14 cellular contexts compared by ENCODE assay signal in the genomic region with DNA sequence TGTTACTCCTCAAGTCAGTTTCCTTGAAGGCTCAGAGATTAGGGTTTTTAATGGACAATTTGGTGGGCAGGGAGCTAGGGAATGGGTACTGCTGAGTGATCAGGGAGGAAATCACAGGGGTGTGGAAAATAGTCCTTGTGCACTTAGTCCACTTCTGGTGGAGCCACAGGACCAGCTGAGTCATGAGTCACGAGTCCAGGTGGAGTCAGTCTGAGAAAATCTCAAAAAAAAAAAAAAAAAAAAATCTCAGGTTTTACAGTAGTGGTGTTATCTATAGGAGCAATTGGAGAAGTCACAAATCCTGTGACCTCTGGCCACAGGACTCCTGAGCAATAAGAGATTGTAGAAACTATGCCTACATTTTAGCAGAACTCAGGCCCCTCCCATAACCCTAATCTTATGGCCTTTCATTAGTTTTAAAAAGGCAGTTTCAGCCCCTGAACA. TPM values are rescaled to one million over a fixed set of nuclear protein-coding genes. Genes with fewer than 3 reads are reported as not detected.
DNase-seq lines count a peak whose midpoint lies in the region; ATAC-seq, FAIRE-seq and TF ChIP-seq lines count a peak whose summit lies in the region.
"Had no signal": no experiment of that assay in that cellular context is flagged by ENCODE, and none has a peak within 500 bp of the region (broad histone marks: within the 10 kb centered on the region; RNA-seq: fewer than 3 reads in every experiment).

No MANE protein-coding gene starts in this region.

- no peaks in the 10 kb centered on the region for H3K27me3 Mint-ChIP-seq in CD4-positive, alpha-beta memory T cell

- H3K27me3 ChIP-seq in bronchial epithelial cell (ENCODE audit: control insufficient read depth, insufficient read depth, low read length) = no peaks in the 10 kb centered on the region
- no peaks in the 10 kb centered on the region for H3K27me3 ChIP-seq in CD4-positive, alpha-beta memory T cell (ENCODE audit: insufficient read depth, low read length)
- H3K27me3 ChIP-seq: neural progenitor cell had no signal

- H3K4me1 Mint-ChIP-seq in CD4-positive, alpha-beta memory T cell = peaks cover 9 to 24% (median 17%) of the 10 kb centered on the region in 4 donors

- H3K27ac Mint-ChIP-seq in CD4-positive, alpha-beta memory T cell = peak overlapping the region in 1 of 7 donors; percentile 35
- H3K27ac Mint-ChIP-seq: neural progenitor cell; T-helper 1 cell treated with Interleukin-12 subunit alpha and Interleukin-12 subunit beta and Interleukin-4 antibody, amounts not matched to agents 30 μg/mL and 1 μg/mL, for 36 hours had no signal

- CTCF ChIA-PET in CD4-positive, alpha-beta memory T cell (lab: Charles Lee; ENCODE audit: partially characterized antibody) = no interaction called here

- H3K9me3 ChIP-seq in CD4-positive, alpha-beta memory T cell (ENCODE audit: control insufficient read depth in 1 of 2, low read length in 2 of 2) = no peaks in the 10 kb centered on the region

- intact Hi-C loops in CD4-positive, alpha-beta memory T cell (cut with micrococcal nuclease) = no loop called here

- no peaks in the 10 kb centered on the region for H3K36me3 ChIP-seq in bronchial epithelial cell (ENCODE audit: control insufficient read depth, insufficient read depth, low read length)
- no peaks in the 10 kb centered on the region for H3K36me3 ChIP-seq in CD4-positive, alpha-beta memory T cell (ENCODE audit: insufficient read depth, low read length)
- H3K36me3 ChIP-seq: neural progenitor cell had no signal

- no peak for TF ChIP-seq CTCF in bronchial epithelial cell (IDR thresholded peaks at IDR 0.05; ENCODE audit: insufficient read depth, low read length, severe bottlenecking)

- peaks cover 0 to 3% (median 0%) of the 10 kb centered on the region in 8 donors for H3K9me3 Mint-ChIP-seq in CD4-positive, alpha-beta memory T cell
- H3K9me3 Mint-ChIP-seq: T-helper 1 cell treated with Interleukin-12 subunit alpha and Interleukin-12 subunit beta and Interleukin-4 antibody, amounts not matched to agents 30 μg/mL and 1 μg/mL, for 36 hours had no signal

- DNase-seq in CD1c-positive myeloid dendritic cell (ENCODE audit: extremely low spot score) (peak; percentile 51), LHCN-M2 (ENCODE audit: low read depth) (peak; percentile 41), bronchial epithelial cell (ENCODE audit: low read depth) (peak; percentile 62), mesenteric fat pad (ENCODE audit: low spot score) (peak; percentile 12)
- DNase-seq in CD4-positive, alpha-beta memory T cell = no peak
- DNase-seq: activated CD8-positive, alpha-beta memory T cell treated with anti-CD3 and anti-CD28 coated beads, Interleukin-2, amount 50 U/mL, for 48 hours; NCI-H1092 treated with DMSO at 0.1 percent for 48 hours; stimulated activated naive CD8-positive, alpha-beta T cell treated with anti-CD3 and anti-CD28 coated beads, Interleukin-15, Interleukin-2, amounts not matched to agents 100 U/mL and 50 U/mL, for 24 hours had no signal

- no peak overlapping the region for H3K27ac ChIP-seq in CD4-positive, alpha-beta memory T cell (ENCODE audit: low read depth, low read length)
- H3K27ac ChIP-seq: neural progenitor cell had no signal

- no peak overlapping the region for H3K4me3 ChIP-seq in bronchial epithelial cell (ENCODE audit: low read depth, low read length)
- no peak overlapping the region for H3K4me3 ChIP-seq in CD4-positive, alpha-beta memory T cell (ENCODE audit: low read length in 2 of 2)
- H3K4me3 ChIP-seq: neural progenitor cell had no signal

- ATAC-seq in HG02763 (IDR thresholded peaks at IDR 0.05; ENCODE audit: unreplicated experiment) (no peak), GM21381 (IDR thresholded peaks at IDR 0.05; ENCODE audit: unreplicated experiment) (no peak), HG02885 (IDR thresholded peaks at IDR 0.05; ENCODE audit: poor library complexity, unreplicated experiment) (no peak)
- ATAC-seq: stimulated activated naive CD8-positive, alpha-beta T cell treated with anti-CD3 and anti-CD28 coated beads, Interleukin-15, Interleukin-2, amounts not matched to agents 100 U/mL and 50 U/mL, for 24 hours had no signal

- POLR2A ChIA-PET in CD4-positive, alpha-beta memory T cell (lab: Charles Lee; ENCODE audit: partially characterized antibody) = no interaction called here

- H3K36me3 Mint-ChIP-seq in CD4-positive, alpha-beta memory T cell = peaks cover 0 to 3% of the 10 kb centered on the region in 2 donors
- H3K36me3 Mint-ChIP-seq: neural progenitor cell had no signal

- H3K4me1 ChIP-seq in CD4-positive, alpha-beta memory T cell (ENCODE audit: insufficient read depth, low read length) = peaks cover 9% of the 10 kb centered on the region
- H3K4me1 ChIP-seq: neural progenitor cell had no signal

- FAIRE-seq in bronchial epithelial cell (lab: Jason Lieb, UNC) = no peak
- FAIRE-seq: endometrium had no signal

- no peak overlapping the region for H3K4me3 Mint-ChIP-seq in CD4-positive, alpha-beta memory T cell
- H3K4me3 Mint-ChIP-seq: neural progenitor cell; T-helper 1 cell treated with Interleukin-12 subunit alpha and Interleukin-12 subunit beta and Interleukin-4 antibody, amounts not matched to agents 30 μg/mL and 1 μg/mL, for 36 hours had no signal

RNA-seq across cellular contexts. Expression of gene AMN1, which starts 28.2 kb away (rescaled TPM):
- total RNA-seq in LHCN-M2 (2014; rRNA removed) (9.8 and 14.3 TPM in 2 replicates), bronchial epithelial cell (10.0 and 32.0 TPM in 2 replicates), mesenteric fat pad (8.2 TPM)
- polyA plus RNA-seq in LHCN-M2 (2012) = 7.5 TPM
- total RNA-seq in CD4-positive, alpha-beta memory T cell = 10 to 100 TPM; 15.3 to 18.4 TPM
- polyA plus RNA-seq in CD4-positive, alpha-beta memory T cell = 10 to 100 TPM in 1 of 2 donors, 1 to 10 TPM in 1; 9.6 to 14.4 TPM

Comparison
In these comparisons a context has a peak if more than half of its experiments do, and no peak if none do; other contexts are left out.
1. DNase-seq: peak in CD1c-positive myeloid dendritic cell (single experiment), LHCN-M2 (single experiment), bronchial epithelial cell (single experiment) and mesenteric fat pad (single experiment); none in CD4-positive, alpha-beta memory T cell (0 of 5).